ENCODE assay signal across 19 cellular contexts in the genomic region with DNA sequence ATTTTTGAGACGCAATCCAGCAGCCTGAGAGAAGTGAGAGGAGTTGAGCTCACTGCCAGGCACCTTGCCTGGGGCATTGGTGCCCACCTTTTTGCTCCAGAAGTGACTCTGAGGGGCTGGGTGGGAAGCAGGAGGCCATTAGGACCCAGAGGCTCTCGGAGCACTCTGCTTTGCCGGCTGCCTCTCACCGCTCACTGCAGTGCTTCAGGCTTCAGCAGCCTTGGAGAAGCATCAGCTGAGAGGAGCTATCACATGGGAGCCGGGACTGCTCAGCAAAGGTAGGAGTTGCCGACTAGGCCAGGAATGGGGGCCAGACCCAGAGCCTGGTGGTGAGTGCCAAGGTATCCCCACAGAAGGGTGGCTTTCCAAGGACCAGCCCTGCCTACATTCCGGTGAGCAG. TPM values are rescaled to one million over a fixed set of nuclear protein-coding genes. Genes with fewer than 3 reads are reported as not detected.
DNase-seq lines count a peak whose midpoint lies in the region; TF ChIP-seq lines count a peak whose summit lies in the region.
"Had no signal": no experiment of that assay in that cellular context is flagged by ENCODE, and none has a peak within 500 bp of the region (broad histone marks: within the 10 kb centered on the region; RNA-seq: fewer than 3 reads in every experiment).

A gene with protein sequence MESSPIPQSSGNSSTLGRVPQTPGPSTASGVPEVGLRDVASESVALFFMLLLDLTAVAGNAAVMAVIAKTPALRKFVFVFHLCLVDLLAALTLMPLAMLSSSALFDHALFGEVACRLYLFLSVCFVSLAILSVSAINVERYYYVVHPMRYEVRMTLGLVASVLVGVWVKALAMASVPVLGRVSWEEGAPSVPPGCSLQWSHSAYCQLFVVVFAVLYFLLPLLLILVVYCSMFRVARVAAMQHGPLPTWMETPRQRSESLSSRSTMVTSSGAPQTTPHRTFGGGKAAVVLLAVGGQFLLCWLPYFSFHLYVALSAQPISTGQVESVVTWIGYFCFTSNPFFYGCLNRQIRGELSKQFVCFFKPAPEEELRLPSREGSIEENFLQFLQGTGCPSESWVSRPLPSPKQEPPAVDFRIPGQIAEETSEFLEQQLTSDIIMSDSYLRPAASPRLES (plus strand): TSS at position 197 of the 400 bp plus-strand sequence. CDS start 3,151 bp downstream, outside the sequence.

- no peaks in the 10 kb centered on the region for H3F3A ChIP-seq in PC-9 (ENCODE audit: insufficient read depth, low read depth)

- peaks cover 4% of the 10 kb centered on the region; the same call in 1 of the 2 replicates for H3K27me3 ChIP-seq in HUES6 (ENCODE audit: control insufficient read depth, insufficient read depth, low read length)
- H3K27me3 ChIP-seq in PC-9 (ENCODE audit: insufficient read depth, low read depth) = peaks cover 24% of the 10 kb centered on the region

- no TSS peak for BruUV-seq in PC-9 (replicated peaks; lab: Mats Ljungman, UMichigan)

- CTCF ChIA-PET in PC-9 (lab: Charles Lee) = no interaction called here

- no peaks in the 10 kb centered on the region for H3K9me3 ChIP-seq in HUES6 (ENCODE audit: control insufficient read depth, insufficient read depth, low read depth, low read length)
- no peaks in the 10 kb centered on the region for H3K9me3 ChIP-seq in PC-9 (ENCODE audit: insufficient read depth, low read depth)
- H3K9me3 ChIP-seq: mucosa of descending colon had no signal

- peak within 1 kb of the TSS; percentile 31; the same call in 1 of the 2 replicates for H3K4me3 ChIP-seq in HUES6 (ENCODE audit: low read depth, low read length)
- no peak within 1 kb of the TSS for H3K4me3 ChIP-seq in PC-9
- H3K4me3 ChIP-seq: mucosa of descending colon had no signal

- POLR2A ChIA-PET in PC-9 (lab: Charles Lee; ENCODE audit: unreplicated experiment) = no interaction called here

- H3K27ac ChIP-seq in HUES6 (ENCODE audit: low read depth, low read length) (no peak within 1 kb of the TSS), caudate nucleus (ENCODE audit: low read depth, low read length) (no peak within 1 kb of the TSS), temporal lobe (ENCODE audit: low read depth, low read length) (peak within 1 kb of the TSS; percentile 9), PC-9 (no peak within 1 kb of the TSS)

- no peak within 1 kb of the TSS for H3K4me2 ChIP-seq in PC-9

- no peaks in the 10 kb centered on the region for H3K79me2 ChIP-seq in PC-9 (ENCODE audit: low read depth)

- no peak within 1 kb of the TSS for H3K9ac ChIP-seq in HUES6 (ENCODE audit: low read length)

- no peak within 1 kb of the TSS for H2AFZ ChIP-seq in PC-9

- TF ChIP-seq CTCF in PC-9 (conservative IDR thresholded peaks at IDR 0.05) = no peak

- H3K9me2 ChIP-seq in PC-9 (ENCODE audit: insufficient read depth) = peaks cover 4% of the 10 kb centered on the region; the same call in 1 of the 2 replicates

- no peaks in the 10 kb centered on the region for H3K36me3 ChIP-seq in HUES6 (ENCODE audit: control insufficient read depth, insufficient read depth, low read length)
- no peaks in the 10 kb centered on the region for H3K36me3 ChIP-seq in PC-9 (ENCODE audit: low read depth)

- DNase-seq in caudate nucleus (lab: John Stamatoyannopoulos, UW) = peak in 47 of 61 donors; percentile 13 to 93 (median 62)
- DNase-seq in left kidney (ENCODE audit: low read depth, low spot score) = peak; percentile 72
- DNase-seq in glomerular visceral epithelial cell (ENCODE audit: extremely low spot score) = no peak
- no peak for DNase-seq in activated CD4-positive, alpha-beta T cell treated with anti-CD3 and anti-CD28 coated beads, Interleukin-2, amount 50 U/mL, for 4 hours
- no peak for DNase-seq in PC-9
- DNase-seq: activated T-cell treated with anti-CD3 and anti-CD28 coated beads, Interleukin-2, amount 50 U/mL, for 72 hours; AML-193; effector memory CD4-positive, alpha-beta T cell; GF-D8; left cardiac atrium; mucosa of descending colon; NCI-H1105; NCI-H82; stimulated activated CD4-positive, alpha-beta T cell treated with anti-CD3 and anti-CD28 coated beads, Interleukin-2, amount 100 ng/mL, for 48 hours had no signal

- peaks cover 3% of the 10 kb centered on the region; the same call in 1 of the 2 replicates for H3K4me1 ChIP-seq in HUES6 (ENCODE audit: control insufficient read depth, insufficient read depth, low read length)
- no peaks in the 10 kb centered on the region for H3K4me1 ChIP-seq in PC-9 (replicated peaks; ENCODE audit: insufficient read depth)

- H4K20me1 ChIP-seq in PC-9 (ENCODE audit: insufficient read depth) = no peaks in the 10 kb centered on the region

- intact Hi-C loops in PC-9 (cut with micrococcal nuclease; ENCODE audit: unreplicated experiment) = no loop called here

RNA-seq across cellular contexts. Expression of the gene that starts here (rescaled TPM):
- 4.2 TPM for total RNA-seq in temporal lobe
- not detected in 2 replicates for total RNA-seq in PC-9 (2021)
- total RNA-seq: activated T-cell treated with anti-CD3 and anti-CD28 coated beads, Interleukin-2, amount 50 U/mL, for 72 hours; bronchial epithelial cell; omental fat pad; subcutaneous adipose tissue had no signal

Comparison
In these comparisons a context has a peak if more than half of its experiments do, and no peak if none do; other contexts are left out.
1. DNase-seq: peak in caudate nucleus (47 of 61) and left kidney (single experiment); none in glomerular visceral epithelial cell (single experiment), activated CD4-positive, alpha-beta T cell treated with anti-CD3 and anti-CD28 coated beads, Interleukin-2, amount 50 U/mL, for 4 hours (0 of 2) and PC-9 (0 of 2).